In genomic region chr4:115850799-115851509, GRCh38 we compare ENCODE assay signal across 15 cellular contexts.
A peak's percentile ranks its signal among the peaks of the same experiment; 100 is the strongest.
DNase-seq lines count a peak whose midpoint lies in the region; ATAC-seq, FAIRE-seq and TF ChIP-seq lines count a peak whose summit lies in the region.
"Had no signal": no experiment of that assay in that cellular context is flagged by ENCODE, and none has a peak within 500 bp of the region (broad histone marks: within the 10 kb centered on the region; RNA-seq: fewer than 3 reads in every experiment).

No MANE protein-coding gene starts in this region.

- H3K4me1 ChIP-seq in GM12878 (ENCODE audit: control insufficient read depth, insufficient read depth, low read length): peaks cover 9% of the 10 kb centered on the region
- no peaks in the 10 kb centered on the region for H3K4me1 ChIP-seq in kidney (ENCODE audit: control insufficient read depth in 1 of 2, insufficient read depth in 1 of 2, low read depth in 1 of 2, low read length in 2 of 2)

- peak overlapping the region; percentile 59 for H2AFZ ChIP-seq in GM12878 (ENCODE audit: control insufficient read depth, low read depth, low read length)

- H3K9ac ChIP-seq in GM12878 (ENCODE audit: control insufficient read depth, insufficient read depth, low read length) (no peak overlapping the region), kidney (ENCODE audit: low read length in 2 of 2) (no peak overlapping the region)

- POLR2A ChIA-PET in GM12878 (lab: Charles Lee): interaction anchor here (0.5 kb wide), 1 partner anchor 610 kb away, joined by 7 read pairs; no protein-coding TSS in a partner anchor

- H3K27me3 ChIP-seq in GM12878 (replicated peaks in 1 of 2; ENCODE audit: control insufficient read depth in 2 of 2, insufficient read depth in 2 of 2, low read length in 1 of 2): no peaks in the 10 kb centered on the region

- BruUV-seq in GM12878 (replicated peaks; lab: Mats Ljungman, UMichigan): no TSS peak

- peak; percentile 43 for DNase-seq in GM12878 (ENCODE audit: low read depth, low spot score)
- no peak for DNase-seq in cardiac septum (ENCODE audit: low spot score)
- DNase-seq in NCI-H2171 treated with DMSO at 0.1 percent for 48 hours (lab: John Stamatoyannopoulos, UW): no peak
- DNase-seq in mesenteric fat pad (ENCODE audit: low spot score): no peak
- DNase-seq in kidney: no peak
- DNase-seq: activated CD4-positive, alpha-beta T cell treated with anti-CD3 and anti-CD28 coated beads, Interleukin-2, amount 10 ng/mL, durations not matched to agents 7 days and 5 days; activated naive CD8-positive, alpha-beta T cell treated with anti-CD3 and anti-CD28 coated beads, Interleukin-2, amount 10 ng/mL, durations not matched to agents 7 days and 5 days; activated T-cell treated with anti-CD3 and anti-CD28 coated beads, Interleukin-2, amount 50 U/mL, for 24 hours; caudate nucleus; NCI-H1105; NCI-H2227 treated with DMSO at 0.1 percent for 48 hours had no signal

- intact Hi-C loops in GM12878 (cut with micrococcal nuclease; ENCODE audit: unreplicated experiment): loop anchor here (2.0 to 5.0 kb wide), 3 partner anchors 70 to 314 kb away; no protein-coding TSS in a partner anchor
- intact Hi-C loops in cardiac septum (cut with DNase I): no loop called here
- intact Hi-C loops in kidney (cut with DNase I): no loop called here

- CTCF ChIA-PET in GM12878 (lab: Yijun Ruan, JAX): interaction anchor here (0.8 to 6.2 kb wide), 16 partner anchors 9 to 1045 kb away, joined by 3 to 80 read pairs (median 8); no protein-coding TSS in a partner anchor

- ATAC-seq in GM18858 (IDR thresholded peaks at IDR 0.05; ENCODE audit: unreplicated experiment) (peak; percentile 67), GM21717 (IDR thresholded peaks at IDR 0.05; ENCODE audit: unreplicated experiment) (peak; percentile 73), HG03025 (IDR thresholded peaks at IDR 0.05; ENCODE audit: low FRiP score, unreplicated experiment) (peak; percentile 44), GM12878 (peak; percentile 85)

- no peak for TF ChIP-seq RAD21 in GM12878 (IDR thresholded peaks at IDR 0.05; ENCODE audit: insufficient read depth, low read depth, low read length)

- FAIRE-seq in GM12878 (lab: Jason Lieb, UNC) (no peak), kidney (lab: Jason Lieb, UNC) (no peak)
- FAIRE-seq: D721Med had no signal

- H3K4me3 ChIP-seq in GM12878: no peak overlapping the region
- no peak overlapping the region for H3K4me3 ChIP-seq in kidney (ENCODE audit: low read length in 2 of 2)

- RAD21 ChIA-PET in GM12878 (lab: Charles Lee; ENCODE audit: unreplicated experiment): interaction anchor here (1.0 to 3.9 kb wide), 5 partner anchors 58 to 617 kb away, joined by 3 to 69 read pairs (median 8); no protein-coding TSS in a partner anchor

- TF ChIP-seq EP300 in GM12878 (IDR thresholded peaks at IDR 0.05; ENCODE audit: borderline replicate concordance in 1 of 2, control insufficient read depth in 1 of 2, low read depth in 2 of 2, low read length in 2 of 2): no peak

- H3K27ac ChIP-seq in GM12878 (ENCODE audit: control insufficient read depth, insufficient read depth) (peak overlapping the region; percentile 24; the same call in 1 of the 2 replicates), kidney (ENCODE audit: low read depth in 2 of 2, low read length in 2 of 2) (no peak overlapping the region)

- WGBS in GM12878 (ENCODE audit: insufficient coverage, insufficient replicate concordance, low lambda C conversion rate, missing lambda C conversion rate): 2% methylated on average over 5 of the region's 5 CpGs

- no peak for TF ChIP-seq CTCF in GM12878 (IDR thresholded peaks at IDR 0.05 in 2 of 3, conservative IDR thresholded peaks at IDR 0.05 in 1 of 3; ENCODE audit: control insufficient read depth in 2 of 3, extremely low read depth in 1 of 3, insufficient read depth in 1 of 3, low read depth in 3 of 3, low read length in 3 of 3)
- TF ChIP-seq CTCF in kidney (IDR thresholded peaks at IDR 0.05; ENCODE audit: borderline replicate concordance, extremely low read depth, insufficient read depth): no peak

- in situ Hi-C loops in GM12878 (cut with MboI): loop anchor here (10.0 kb wide), 1 partner anchor 756 kb away; no protein-coding TSS in a partner anchor

- H3K4me2 ChIP-seq in GM12878 (ENCODE audit: control insufficient read depth, insufficient read depth): peak overlapping the region; percentile 27; the same call in 1 of the 2 replicates

- SMC1A ChIA-PET in GM12878 (lab: Charles Lee; ENCODE audit: uncharacterized antibody, unreplicated experiment): interaction anchor here (0.7 to 4.7 kb wide), 8 partner anchors 9 to 762 kb away, joined by 3 to 52 read pairs (median 8); no protein-coding TSS in a partner anchor

- no peaks in the 10 kb centered on the region for H3K79me2 ChIP-seq in GM12878 (ENCODE audit: control insufficient read depth, insufficient read depth, low read length)

- H3K36me3 ChIP-seq in GM12878 (ENCODE audit: control insufficient read depth in 2 of 2, insufficient read depth in 2 of 2, low read length in 1 of 2) (no peaks in the 10 kb centered on the region), kidney (ENCODE audit: control insufficient read depth in 1 of 2, insufficient read depth in 2 of 2, low read length in 2 of 2) (no peaks in the 10 kb centered on the region)

- H3K9me3 ChIP-seq in GM12878 (replicated peaks; ENCODE audit: control insufficient read depth, insufficient read depth, low read length) (no peaks in the 10 kb centered on the region; the same call in 2 of the 3 replicates), kidney (ENCODE audit: control insufficient read depth in 1 of 2, low read length in 2 of 2) (no peaks in the 10 kb centered on the region)

- no peak for TF ChIP-seq POLR2A in GM12878 (IDR thresholded peaks at IDR 0.05; ENCODE audit: low read depth, low read length)

- H4K20me1 ChIP-seq in GM12878 (ENCODE audit: control insufficient read depth, insufficient read depth): no peaks in the 10 kb centered on the region

TF ChIP-seq in GM12878, 131 proteins besides CTCF, POLR2A, EP300 and RAD21 (continues in another document):
- TF ChIP-seq EED (IDR thresholded peaks at IDR 0.05; ENCODE audit: low read depth) (peak; percentile 74), ZNF622 (IDR thresholded peaks at IDR 0.05) (no peak), DPF2 (IDR thresholded peaks at IDR 0.05) (0 out of 2 replicates have a peak, but pooled peaks have one; percentile 23), ATF7 (IDR thresholded peaks at IDR 0.05; ENCODE audit: low read depth) (no peak), IRF4 (IDR thresholded peaks at IDR 0.05; ENCODE audit: low read depth, low read length) (0 out of 2 replicates have a peak, but pooled peaks have one; percentile 29), TARDBP (IDR thresholded peaks at IDR 0.05; ENCODE audit: borderline replicate concordance) (no peak), MTA2 (IDR thresholded peaks at IDR 0.05; ENCODE audit: low read depth) (peak; percentile 28; the same call in 1 of the 2 replicates), BHLHE40 (IDR thresholded peaks at IDR 0.05; ENCODE audit: borderline replicate concordance in 1 of 2, low read depth in 2 of 2, low read length in 1 of 2) (0 out of 4 replicates have a peak, but pooled peaks of 1 of the 2 experiments have one; percentile 5), IKZF2 (IDR thresholded peaks at IDR 0.05) (peak; percentile 55 to 66; a peak in 3 of 4 replicates), IKZF1 (conservative IDR thresholded peaks at IDR 0.05) (peak; percentile 79), TCF12 (IDR thresholded peaks at IDR 0.05; ENCODE audit: low read depth, low read length) (peak; percentile 66; the same call in 1 of the 2 replicates), RUNX3 (IDR thresholded peaks at IDR 0.05; ENCODE audit: low read length) (0 out of 2 replicates have a peak, but pooled peaks have one; percentile 13), MYC (IDR thresholded peaks at IDR 0.05; ENCODE audit: insufficient read depth, insufficient read length, insufficient replicate concordance, low read length, severe bottlenecking) (no peak), RELB (IDR thresholded peaks at IDR 0.05; ENCODE audit: low read depth) (peak; percentile 53; the same call in 1 of the 2 replicates)
